ENCODE assay signal across 1 cellular context in the genomic region with DNA sequence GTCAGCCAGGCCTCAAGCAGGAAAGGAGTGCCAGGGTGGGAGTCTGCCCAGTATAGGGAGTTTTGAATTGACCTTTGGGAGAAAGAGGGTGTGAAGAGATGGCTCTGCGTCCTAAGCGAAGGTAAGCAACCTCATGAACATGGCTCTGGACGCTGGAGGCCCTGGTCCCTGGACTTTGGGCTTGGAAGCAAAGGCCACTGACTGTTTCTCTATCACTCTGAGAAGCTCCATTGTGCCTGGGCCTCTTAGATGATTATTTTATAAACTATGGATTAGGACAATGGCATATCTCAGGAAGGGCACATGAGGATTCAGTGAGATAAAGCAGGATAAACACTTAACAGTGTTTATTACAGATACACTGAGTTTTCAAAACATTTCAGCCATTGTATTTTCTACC.
TF ChIP-seq lines count a peak whose summit lies in the region.

No MANE protein-coding gene starts in this region.

TF ChIP-seq in liver, 16 proteins besides CTCF, POLR2A, EP300 and RAD21:
- TF ChIP-seq, protein P1, sequence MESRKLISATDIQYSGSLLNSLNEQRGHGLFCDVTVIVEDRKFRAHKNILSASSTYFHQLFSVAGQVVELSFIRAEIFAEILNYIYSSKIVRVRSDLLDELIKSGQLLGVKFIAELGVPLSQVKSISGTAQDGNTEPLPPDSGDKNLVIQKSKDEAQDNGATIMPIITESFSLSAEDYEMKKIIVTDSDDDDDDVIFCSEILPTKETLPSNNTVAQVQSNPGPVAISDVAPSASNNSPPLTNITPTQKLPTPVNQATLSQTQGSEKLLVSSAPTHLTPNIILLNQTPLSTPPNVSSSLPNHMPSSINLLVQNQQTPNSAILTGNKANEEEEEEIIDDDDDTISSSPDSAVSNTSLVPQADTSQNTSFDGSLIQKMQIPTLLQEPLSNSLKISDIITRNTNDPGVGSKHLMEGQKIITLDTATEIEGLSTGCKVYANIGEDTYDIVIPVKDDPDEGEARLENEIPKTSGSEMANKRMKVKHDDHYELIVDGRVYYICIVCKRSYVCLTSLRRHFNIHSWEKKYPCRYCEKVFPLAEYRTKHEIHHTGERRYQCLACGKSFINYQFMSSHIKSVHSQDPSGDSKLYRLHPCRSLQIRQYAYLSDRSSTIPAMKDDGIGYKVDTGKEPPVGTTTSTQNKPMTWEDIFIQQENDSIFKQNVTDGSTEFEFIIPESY (IDR thresholded peaks at IDR 0.05): no peak
- TF ChIP-seq, protein P2, sequence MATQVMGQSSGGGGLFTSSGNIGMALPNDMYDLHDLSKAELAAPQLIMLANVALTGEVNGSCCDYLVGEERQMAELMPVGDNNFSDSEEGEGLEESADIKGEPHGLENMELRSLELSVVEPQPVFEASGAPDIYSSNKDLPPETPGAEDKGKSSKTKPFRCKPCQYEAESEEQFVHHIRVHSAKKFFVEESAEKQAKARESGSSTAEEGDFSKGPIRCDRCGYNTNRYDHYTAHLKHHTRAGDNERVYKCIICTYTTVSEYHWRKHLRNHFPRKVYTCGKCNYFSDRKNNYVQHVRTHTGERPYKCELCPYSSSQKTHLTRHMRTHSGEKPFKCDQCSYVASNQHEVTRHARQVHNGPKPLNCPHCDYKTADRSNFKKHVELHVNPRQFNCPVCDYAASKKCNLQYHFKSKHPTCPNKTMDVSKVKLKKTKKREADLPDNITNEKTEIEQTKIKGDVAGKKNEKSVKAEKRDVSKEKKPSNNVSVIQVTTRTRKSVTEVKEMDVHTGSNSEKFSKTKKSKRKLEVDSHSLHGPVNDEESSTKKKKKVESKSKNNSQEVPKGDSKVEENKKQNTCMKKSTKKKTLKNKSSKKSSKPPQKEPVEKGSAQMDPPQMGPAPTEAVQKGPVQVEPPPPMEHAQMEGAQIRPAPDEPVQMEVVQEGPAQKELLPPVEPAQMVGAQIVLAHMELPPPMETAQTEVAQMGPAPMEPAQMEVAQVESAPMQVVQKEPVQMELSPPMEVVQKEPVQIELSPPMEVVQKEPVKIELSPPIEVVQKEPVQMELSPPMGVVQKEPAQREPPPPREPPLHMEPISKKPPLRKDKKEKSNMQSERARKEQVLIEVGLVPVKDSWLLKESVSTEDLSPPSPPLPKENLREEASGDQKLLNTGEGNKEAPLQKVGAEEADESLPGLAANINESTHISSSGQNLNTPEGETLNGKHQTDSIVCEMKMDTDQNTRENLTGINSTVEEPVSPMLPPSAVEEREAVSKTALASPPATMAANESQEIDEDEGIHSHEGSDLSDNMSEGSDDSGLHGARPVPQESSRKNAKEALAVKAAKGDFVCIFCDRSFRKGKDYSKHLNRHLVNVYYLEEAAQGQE (IDR thresholded peaks at IDR 0.05): no peak
- TF ChIP-seq SP1 (IDR thresholded peaks at IDR 0.05) (peak; percentile 12), FOXA2 (IDR thresholded peaks at IDR 0.05) (no peak), GABPA (IDR thresholded peaks at IDR 0.05 in 1 of 2, conservative IDR thresholded peaks at IDR 0.05 in 1 of 2) (no peak), EGR1 (IDR thresholded peaks at IDR 0.05; ENCODE audit: low read depth in 2 of 2) (no peak), YY1 (IDR thresholded peaks at IDR 0.05) (peak; percentile 17), MAX (IDR thresholded peaks at IDR 0.05) (no peak), HNF4A (conservative IDR thresholded peaks at IDR 0.05) (peak; percentile 88 to 95), HNF4G (IDR thresholded peaks at IDR 0.05) (peak; percentile 61), TAF1 (conservative IDR thresholded peaks at IDR 0.05) (no peak), FOXA1 (IDR thresholded peaks at IDR 0.05) (no peak), RXRA (IDR thresholded peaks at IDR 0.05) (peak; percentile 28 to 56), NR2F2 (IDR thresholded peaks at IDR 0.05) (no peak), JUND (IDR thresholded peaks at IDR 0.05) (no peak)
- TF ChIP-seq, protein P3, sequence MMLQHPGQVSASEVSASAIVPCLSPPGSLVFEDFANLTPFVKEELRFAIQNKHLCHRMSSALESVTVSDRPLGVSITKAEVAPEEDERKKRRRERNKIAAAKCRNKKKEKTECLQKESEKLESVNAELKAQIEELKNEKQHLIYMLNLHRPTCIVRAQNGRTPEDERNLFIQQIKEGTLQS (IDR thresholded peaks at IDR 0.05): no peak
